ENCODE assay signal across 26 cellular contexts in the genomic region with DNA sequence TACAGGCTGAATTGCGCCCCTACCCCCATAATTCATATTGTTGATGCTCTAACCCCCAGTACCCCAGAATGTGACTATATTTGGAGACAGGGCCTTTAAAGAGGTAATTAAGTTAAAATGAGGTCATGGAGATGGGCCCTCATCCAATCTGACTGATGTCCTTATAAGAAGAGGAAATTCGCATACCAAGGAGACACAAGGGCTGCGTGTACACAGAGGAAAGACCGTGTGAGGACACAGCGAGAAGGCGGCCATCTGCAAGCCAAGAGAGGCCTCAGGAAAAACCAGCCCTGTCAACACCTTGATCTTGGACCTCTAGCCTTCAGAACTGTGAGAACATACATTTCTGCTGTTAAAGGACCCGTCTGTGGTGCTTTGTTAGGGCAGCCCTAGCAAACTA. TPM values are rescaled to one million over a fixed set of nuclear protein-coding genes. Genes with fewer than 3 reads are reported as not detected.
DNase-seq lines count a peak whose midpoint lies in the region; TF ChIP-seq lines count a peak whose summit lies in the region.
"Had no signal": no experiment of that assay in that cellular context is flagged by ENCODE, and none has a peak within 500 bp of the region (broad histone marks: within the 10 kb centered on the region; RNA-seq: fewer than 3 reads in every experiment).

No MANE protein-coding gene starts in this region.

- no peaks in the 10 kb centered on the region for H3K9me3 ChIP-seq in prostate gland
- H3K9me3 ChIP-seq: BLaER1 treated with 17β-estradiol and CSF1 and Interleukin-3, amounts not matched to agents 10 nM and 100 nM; Caco-2; gastrocnemius medialis had no signal

- TF ChIP-seq POLR2A in prostate gland (IDR thresholded peaks at IDR 0.05): no peak

- 48% methylated on average over 7 of the region's 7 CpGs for WGBS in prostate gland

- H3K9me3 Mint-ChIP-seq in activated CD4-positive, alpha-beta T cell treated with anti-CD3 and anti-CD28 coated beads, Interleukin-2, amount 10 ng/mL, durations not matched to agents 24 days and 14 days: no peaks in the 10 kb centered on the region
- H3K9me3 Mint-ChIP-seq: activated naive CD4-positive, alpha-beta T cell treated with anti-CD3 and anti-CD28 coated beads, Interleukin-2, amount 10 ng/mL, durations not matched to agents 7 days and 5 days; activated T-helper 1 cell treated with anti-CD3 and anti-CD28 coated beads, Interleukin-12 subunit alpha, Interleukin-12 subunit beta, Interleukin-2, Interleukin-4 antibody, amounts not matched to agents 30 ng/mL and 10 ng/mL and 1 ng/mL, durations not matched to agents 14 hours and 24 hours and 36 hours; IgD-negative memory B cell; immature natural killer cell had no signal

- TF ChIP-seq CTCF in fibroblast of mammary gland (conservative IDR thresholded peaks at IDR 0.05; ENCODE audit: control insufficient read depth, insufficient read depth, low read depth, low read length) (no peak), prostate gland (IDR thresholded peaks at IDR 0.05) (no peak)

- H3K36me3 ChIP-seq in prostate gland: no peaks in the 10 kb centered on the region
- H3K36me3 ChIP-seq: BLaER1 treated with 17β-estradiol and CSF1 and Interleukin-3, amounts not matched to agents 10 nM and 100 nM; gastrocnemius medialis had no signal

- no peak overlapping the region for H3K4me3 Mint-ChIP-seq in activated CD4-positive, alpha-beta T cell treated with anti-CD3 and anti-CD28 coated beads, Interleukin-2, amount 10 ng/mL, durations not matched to agents 24 days and 14 days
- H3K4me3 Mint-ChIP-seq: activated naive CD4-positive, alpha-beta T cell treated with anti-CD3 and anti-CD28 coated beads, Interleukin-2, amount 10 ng/mL, durations not matched to agents 7 days and 5 days; activated T-helper 1 cell treated with anti-CD3 and anti-CD28 coated beads, Interleukin-12 subunit alpha, Interleukin-12 subunit beta, Interleukin-2, Interleukin-4 antibody, amounts not matched to agents 30 ng/mL and 10 ng/mL and 1 ng/mL, durations not matched to agents 14 hours and 24 hours and 36 hours; IgD-negative memory B cell; immature natural killer cell; naive thymus-derived CD8-positive, alpha-beta T cell had no signal

- H3K36me3 Mint-ChIP-seq in activated CD4-positive, alpha-beta T cell treated with anti-CD3 and anti-CD28 coated beads, Interleukin-2, amount 10 ng/mL, durations not matched to agents 24 days and 14 days (ENCODE audit: low read depth): no peaks in the 10 kb centered on the region
- H3K36me3 Mint-ChIP-seq: activated naive CD4-positive, alpha-beta T cell treated with anti-CD3 and anti-CD28 coated beads, Interleukin-2, amount 10 ng/mL, durations not matched to agents 7 days and 5 days; IgD-negative memory B cell; naive thymus-derived CD8-positive, alpha-beta T cell had no signal

- DNase-seq in EH (ENCODE audit: low read depth) (peak; percentile 65), M059J (ENCODE audit: low read depth) (peak; percentile 5), fibroblast of mammary gland (ENCODE audit: low read depth) (peak; percentile 25), prostate gland (ENCODE audit: low spot score) (no peak), SK-N-DZ (ENCODE audit: low spot score) (no peak), NOMO-1 treated with DMSO at 0.1 percent for 48 hours (lab: John Stamatoyannopoulos, UW; ENCODE audit: unreplicated experiment) (no peak)
- no peak for DNase-seq in activated CD4-positive, alpha-beta T cell treated with anti-CD3 and anti-CD28 coated beads, Interleukin-2, amount 10 ng/mL, durations not matched to agents 24 days and 14 days
- DNase-seq: activated CD4-positive, alpha-beta T cell treated with anti-CD3 and anti-CD28 coated beads, Interleukin-2, amount 50 U/mL, for 48 hours; activated CD8-positive, alpha-beta memory T cell treated with anti-CD3 and anti-CD28 coated beads, Interleukin-2, amount 50 U/mL, for 4 hours; activated naive CD4-positive, alpha-beta T cell treated with anti-CD3 and anti-CD28 coated beads, Interleukin-2, amount 10 ng/mL, durations not matched to agents 7 days and 5 days; Caco-2; effector CD8-positive, alpha-beta T cell; gastrocnemius medialis; immature natural killer cell; mesendoderm; naive thymus-derived CD8-positive, alpha-beta T cell; NCI-H187; NCI-H524 treated with DMSO at 0.1 percent for 48 hours; PC-9; SHP77 treated with DMSO at 0.1 percent for 48 hours; small intestine; trophoblast cell had no signal

- no peaks in the 10 kb centered on the region for H3K27me3 ChIP-seq in prostate gland (replicated peaks; ENCODE audit: insufficient read depth)
- H3K27me3 ChIP-seq: BLaER1 treated with 17β-estradiol and CSF1 and Interleukin-3, amounts not matched to agents 10 nM and 100 nM; gastrocnemius medialis had no signal

- H3K4me3 ChIP-seq in fibroblast of mammary gland (ENCODE audit: control insufficient read depth, low read depth, low read length) (no peak overlapping the region), prostate gland (no peak overlapping the region)
- H3K4me3 ChIP-seq: BLaER1 treated with 17β-estradiol and CSF1 and Interleukin-3, amounts not matched to agents 10 nM and 100 nM; gastrocnemius medialis; PC-9 had no signal

- peak overlapping the region; percentile 31 to 63 for H3K27ac ChIP-seq in prostate gland
- H3K27ac ChIP-seq: BLaER1 treated with 17β-estradiol and CSF1 and Interleukin-3, amounts not matched to agents 10 nM and 100 nM; epithelial cell of prostate; gastrocnemius medialis; PC-9 had no signal

- H3K27me3 Mint-ChIP-seq in activated CD4-positive, alpha-beta T cell treated with anti-CD3 and anti-CD28 coated beads, Interleukin-2, amount 10 ng/mL, durations not matched to agents 24 days and 14 days: no peaks in the 10 kb centered on the region

- no peaks in the 10 kb centered on the region for H3K4me1 ChIP-seq in prostate gland (replicated peaks)
- H3K4me1 ChIP-seq: Caco-2 had no signal

- no peaks in the 10 kb centered on the region for H3K4me1 Mint-ChIP-seq in activated CD4-positive, alpha-beta T cell treated with anti-CD3 and anti-CD28 coated beads, Interleukin-2, amount 10 ng/mL, durations not matched to agents 24 days and 14 days
- H3K4me1 Mint-ChIP-seq: activated naive CD4-positive, alpha-beta T cell treated with anti-CD3 and anti-CD28 coated beads, Interleukin-2, amount 10 ng/mL, durations not matched to agents 7 days and 5 days; IgD-negative memory B cell; immature natural killer cell; naive thymus-derived CD8-positive, alpha-beta T cell had no signal

- intact Hi-C loops in prostate gland (cut with DNase I): loop anchor here (5.0 kb wide), 1 partner anchor 51 kb away; a partner anchor contains a TSS
- intact Hi-C loops in activated CD4-positive, alpha-beta T cell treated with anti-CD3 and anti-CD28 coated beads, Interleukin-2, amount 10 ng/mL, durations not matched to agents 24 days and 14 days (cut with micrococcal nuclease): no loop called here

- no peak overlapping the region for H3K27ac Mint-ChIP-seq in activated CD4-positive, alpha-beta T cell treated with anti-CD3 and anti-CD28 coated beads, Interleukin-2, amount 10 ng/mL, durations not matched to agents 24 days and 14 days
- H3K27ac Mint-ChIP-seq: activated T-helper 1 cell treated with anti-CD3 and anti-CD28 coated beads, Interleukin-12 subunit alpha, Interleukin-12 subunit beta, Interleukin-2, Interleukin-4 antibody, amounts not matched to agents 30 ng/mL and 10 ng/mL and 1 ng/mL, durations not matched to agents 14 hours and 24 hours and 36 hours; immature natural killer cell; naive thymus-derived CD8-positive, alpha-beta T cell had no signal

RNA-seq across cellular contexts. Expression of a gene that starts 50.3 kb away (rescaled TPM):
- total RNA-seq in M059J (2014; rRNA removed; shearing (Covaris generic)): 18.0 and 29.0 TPM in 2 replicates
- total RNA-seq in prostate gland: 10 to 100 TPM; 39.0 to 60.3 TPM
- 37.1 and 37.3 TPM in 2 replicates for polyA plus RNA-seq in SK-N-DZ (2014; cell fraction: cytosol; rRNA removed)
- 30.2 and 44.4 TPM in 2 replicates for polyA plus RNA-seq in SK-N-DZ (2014; cell fraction: nucleus; rRNA removed)
- 60.6 and 61.6 TPM in 2 replicates for total RNA-seq in activated CD4-positive, alpha-beta T cell treated with anti-CD3 and anti-CD28 coated beads, Interleukin-2, amount 10 ng/mL, durations not matched to agents 24 days and 14 days

Comparison
In these comparisons a context has a peak if more than half of its experiments do, and no peak if none do; other contexts are left out.
1. DNase-seq: peak in EH (single experiment), M059J (single experiment) and fibroblast of mammary gland (single experiment); none in prostate gland (single experiment), SK-N-DZ (single experiment), activated CD4-positive, alpha-beta T cell treated with anti-CD3 and anti-CD28 coated beads, Interleukin-2, amount 10 ng/mL, durations not matched to agents 24 days and 14 days (single experiment) and NOMO-1 treated with DMSO at 0.1 percent for 48 hours (single experiment).